2 cellular contexts compared by ENCODE assay signal in genomic region chr1:169915150-169915549, GRCh38.
TF ChIP-seq lines count a peak whose summit lies in the region.

No MANE protein-coding gene starts in this region.

TF ChIP-seq in SK-N-SH, 30 proteins besides CTCF, POLR2A, EP300 and RAD21 (continued from another document):
- TF ChIP-seq YY1 (IDR thresholded peaks at IDR 0.05; ENCODE audit: low read depth), result no peak
- no peak for TF ChIP-seq PBX3 (IDR thresholded peaks at IDR 0.05)
- TF ChIP-seq FOXJ3 (CRISPR knock-in tag; IDR thresholded peaks at IDR 0.05), result no peak
- TF ChIP-seq NFIC (IDR thresholded peaks at IDR 0.05; ENCODE audit: borderline replicate concordance), result no peak
- no peak for TF ChIP-seq FOXM1 (IDR thresholded peaks at IDR 0.05; ENCODE audit: low read depth)
- TF ChIP-seq POLR2AphosphoS5 (IDR thresholded peaks at IDR 0.05; ENCODE audit: low read depth, low read length), result no peak
- TF ChIP-seq MXI1 (IDR thresholded peaks at IDR 0.05; ENCODE audit: low read depth, low read length), result no peak
TF ChIP-seq in SK-N-SH: peak in this region for 0.

TF ChIP-seq in SK-N-SH treated with all-trans-retinoic acid at 6 μM for 48 hours, 23 proteins besides CTCF, POLR2A, EP300 and RAD21 (continued from another document):
- TF ChIP-seq CSRNP3 (CRISPR knock-in tag; IDR thresholded peaks at IDR 0.05) (no peak), CREB5 (CRISPR knock-in tag; IDR thresholded peaks at IDR 0.05; ENCODE audit: low read depth) (no peak), TCF4 (CRISPR knock-in tag; IDR thresholded peaks at IDR 0.05; ENCODE audit: borderline replicate concordance) (no peak), ZC3H10 (CRISPR knock-in tag; IDR thresholded peaks at IDR 0.05) (no peak), ZNF565 (CRISPR knock-in tag; conservative IDR thresholded peaks at IDR 0.05; ENCODE audit: low read depth) (no peak), RARB (CRISPR knock-in tag; IDR thresholded peaks at IDR 0.05) (no peak), BACH2 (CRISPR knock-in tag; IDR thresholded peaks at IDR 0.05; ENCODE audit: borderline replicate concordance) (no peak)
